ENCODE assay signal across 26 cellular contexts in the genomic region with DNA sequence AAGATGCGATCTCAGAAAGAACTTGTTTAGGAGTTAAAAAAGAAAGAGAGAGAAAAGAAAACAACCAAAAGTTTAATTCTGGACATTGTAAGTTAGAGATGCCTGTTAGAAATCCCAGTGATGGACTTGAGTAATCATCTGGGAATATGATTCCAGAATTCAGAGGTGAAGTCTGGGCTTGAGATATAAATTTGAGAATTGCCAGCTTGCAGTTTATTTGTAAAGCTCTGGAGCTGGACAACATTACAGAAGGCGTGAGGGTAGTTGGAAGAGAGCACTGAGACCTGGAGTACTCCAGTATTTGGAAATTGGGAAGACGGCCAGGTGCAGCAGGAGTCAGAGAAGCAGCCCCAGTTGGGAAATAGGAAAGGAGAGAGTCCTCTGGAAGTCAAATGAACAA.
DNase-seq lines count a peak whose midpoint lies in the region; ATAC-seq, FAIRE-seq and TF ChIP-seq lines count a peak whose summit lies in the region.
"Had no signal": no experiment of that assay in that cellular context is flagged by ENCODE, and none has a peak within 500 bp of the region (broad histone marks: within the 10 kb centered on the region; RNA-seq: fewer than 3 reads in every experiment).

No MANE protein-coding gene starts in this region.

- no peak overlapping the region for H3K56ac ChIP-seq in mesendoderm (ENCODE audit: low read length)

- H3K79me2 ChIP-seq in HepG2 (ENCODE audit: insufficient read depth, low read length) (no peaks in the 10 kb centered on the region), K562 (ENCODE audit: control insufficient read depth, insufficient read depth, low read length) (no peaks in the 10 kb centered on the region), mesendoderm (ENCODE audit: control insufficient read depth, insufficient read depth, low read length) (no peaks in the 10 kb centered on the region)

- H3K4me3 ChIP-seq in HepG2 (replicated peaks in 1 of 3; ENCODE audit: insufficient read depth in 1 of 3, low read depth in 2 of 3, low read length in 3 of 3) (no peak overlapping the region), right lobe of liver (no peak overlapping the region), K562 (no peak overlapping the region), mesendoderm (ENCODE audit: low read length) (no peak overlapping the region)
- H3K4me3 ChIP-seq in effector memory CD4-positive, alpha-beta T cell (ENCODE audit: insufficient read depth, low read depth, low read length, poor library complexity, severe bottlenecking), result no peak overlapping the region
- H3K4me3 ChIP-seq: BLaER1, GM12878 had no signal

- TF ChIP-seq CTCF in HepG2 (CRISPR knock-in tag; IDR thresholded peaks at IDR 0.05), result no peak
- TF ChIP-seq CTCF in right lobe of liver (IDR thresholded peaks at IDR 0.05), result no peak
- TF ChIP-seq CTCF in K562 (IDR thresholded peaks at IDR 0.05 in 2 of 3, conservative IDR thresholded peaks at IDR 0.05 in 1 of 3; ENCODE audit: insufficient read depth in 2 of 3, low read depth in 1 of 3, low read length in 3 of 3), result no peak

- H3K27me3 ChIP-seq in HepG2 (ENCODE audit: control insufficient read depth in 1 of 2, insufficient read depth in 2 of 2, low read length in 2 of 2) (peaks cover 0 to 8% of the 10 kb centered on the region in 2 experiments; a peak in 1 of 5 replicates), right lobe of liver (no peaks in the 10 kb centered on the region), K562 (ENCODE audit: control insufficient read depth in 2 of 2, insufficient read depth in 2 of 2, low read length in 2 of 2) (peaks cover 0 to 6% of the 10 kb centered on the region in 2 experiments; a peak in 2 of 5 replicates), mesendoderm (ENCODE audit: insufficient read depth, low read length, poor library complexity) (no peaks in the 10 kb centered on the region)
- H3K27me3 ChIP-seq in effector memory CD4-positive, alpha-beta T cell (replicated peaks; ENCODE audit: control insufficient read depth, insufficient read depth, low read length, poor library complexity, severe bottlenecking), result no peaks in the 10 kb centered on the region
- H3K27me3 ChIP-seq: BE2C, BLaER1 had no signal

- H4K20me1 ChIP-seq in HepG2 (ENCODE audit: insufficient read depth, low read length) (no peaks in the 10 kb centered on the region), K562 (replicated peaks; ENCODE audit: control insufficient read depth, insufficient read depth, low read length) (no peaks in the 10 kb centered on the region)
- H4K20me1 ChIP-seq: BLaER1 had no signal

- no peak overlapping the region for H2BK5ac ChIP-seq in mesendoderm (ENCODE audit: low read length)

- no peak for ATAC-seq in HepG2
- ATAC-seq in right lobe of liver, result no peak
- ATAC-seq in K562, result no peak
- no peak for ATAC-seq in GM18909 (IDR thresholded peaks at IDR 0.05; ENCODE audit: poor library complexity, unreplicated experiment)
- ATAC-seq: GM12878 had no signal

- H3K9ac ChIP-seq in HepG2 (ENCODE audit: insufficient read depth, low read depth, low read length), result no peak overlapping the region
- H3K9ac ChIP-seq in K562 (ENCODE audit: insufficient read depth in 1 of 2, low read depth in 2 of 2, low read length in 2 of 2), result no peak overlapping the region
- H3K9ac ChIP-seq in mesendoderm (ENCODE audit: low read length), result no peak overlapping the region
- H3K9ac ChIP-seq: BLaER1 had no signal

- H2AFZ ChIP-seq in HepG2 (ENCODE audit: low read length) (no peak overlapping the region), K562 (ENCODE audit: low read depth, low read length) (no peak overlapping the region)

- H3K9me3 ChIP-seq in HepG2 (ENCODE audit: low read length) (no peaks in the 10 kb centered on the region), right lobe of liver (no peaks in the 10 kb centered on the region), K562 (replicated peaks; ENCODE audit: control insufficient read depth, insufficient read depth, low read depth, low read length) (no peaks in the 10 kb centered on the region)
- no peaks in the 10 kb centered on the region for H3K9me3 ChIP-seq in effector memory CD4-positive, alpha-beta T cell (ENCODE audit: control insufficient read depth, low read length)
- H3K9me3 ChIP-seq: BE2C, BLaER1 had no signal

- 53% methylated on average over 3 of the region's 3 CpGs for WGBS in HepG2 (ENCODE audit: low lambda C conversion rate)
- 55% methylated on average over 3 of the region's 3 CpGs for WGBS in right lobe of liver (ENCODE audit: insufficient coverage, low coverage, low lambda C conversion rate, missing lambda C conversion rate)
- 2% methylated on average over 3 of the region's 3 CpGs for WGBS in K562 (ENCODE audit: insufficient coverage, low coverage, missing lambda C conversion rate)
- WGBS in mesendoderm (ENCODE audit: extremely low coverage, insufficient coverage, low lambda C conversion rate), result no CpG with 5 or more reads among the region's 3 CpGs

- H3K4ac ChIP-seq in mesendoderm (ENCODE audit: low read depth, low read length), result peak overlapping the region; percentile 46

- DNase-seq in HepG2 (ENCODE audit: low spot score), result no peak
- DNase-seq in right lobe of liver, result no peak
- DNase-seq in K562 (ENCODE audit: extremely low read depth in 1 of 4, low spot score in 3 of 4), result no peak
- no peak for DNase-seq in mesendoderm
- DNase-seq in stimulated activated CD4-positive, alpha-beta T cell treated with anti-CD3 and anti-CD28 coated beads, Interleukin-1b, Interleukin-23, amount 100 ng/mL, for 48 hours, result no peak
- no peak for DNase-seq in effector memory CD4-positive, alpha-beta T cell
- DNase-seq: ACHN; BE2C; C1 segment of cervical spinal cord; CD4-positive, alpha-beta memory T cell; CD4-positive, CD25-positive, alpha-beta regulatory T cell; CD8-positive, alpha-beta memory T cell; COR-L47; DMS 273 treated with DMSO at 0.1 percent for 48 hours; DMS153; DMS53; DMS79; DND-41; GDM1 had no signal

- no peaks in the 10 kb centered on the region for H3K36me3 ChIP-seq in HepG2 (replicated peaks in 1 of 2; ENCODE audit: control insufficient read depth in 1 of 2, insufficient read depth in 2 of 2, low read length in 2 of 2)
- no peaks in the 10 kb centered on the region for H3K36me3 ChIP-seq in right lobe of liver
- no peaks in the 10 kb centered on the region for H3K36me3 ChIP-seq in K562 (ENCODE audit: control insufficient read depth, insufficient read depth, low read length)
- no peaks in the 10 kb centered on the region for H3K36me3 ChIP-seq in mesendoderm (ENCODE audit: control insufficient read depth, insufficient read depth, low read length)
- H3K36me3 ChIP-seq in effector memory CD4-positive, alpha-beta T cell (ENCODE audit: control insufficient read depth, insufficient read depth, low read length), result no peaks in the 10 kb centered on the region
- H3K36me3 ChIP-seq: BE2C, BLaER1 had no signal

- H3K18ac ChIP-seq in mesendoderm (ENCODE audit: low read length), result no peak overlapping the region

- no peak overlapping the region for H3K4me2 ChIP-seq in HepG2 (ENCODE audit: low read depth, low read length)
- no peak overlapping the region for H3K4me2 ChIP-seq in K562 (ENCODE audit: insufficient read depth, low read length)
- H3K4me2 ChIP-seq in mesendoderm (ENCODE audit: low read length), result no peak overlapping the region
- H3K4me2 ChIP-seq: BLaER1 had no signal

- H2BK15ac ChIP-seq in mesendoderm (replicated peaks; ENCODE audit: low read depth), result peak overlapping the region; percentile 14

- POLR2A ChIA-PET in HepG2 (lab: Yijun Ruan, JAX) (no interaction called here), K562 (lab: Yijun Ruan, JAX) (no interaction called here)

- TF ChIP-seq EP300 in HepG2 (IDR thresholded peaks at IDR 0.05; ENCODE audit: low read depth in 2 of 2, low read length in 2 of 2) (no peak), HepG2 (CRISPR knock-in tag; IDR thresholded peaks at IDR 0.05; ENCODE audit: borderline replicate concordance) (no peak), K562 (IDR thresholded peaks at IDR 0.05; ENCODE audit: low read length) (no peak)

- H4K5ac ChIP-seq in mesendoderm (ENCODE audit: low read length), result no peak overlapping the region

- H3K9me1 ChIP-seq in K562 (ENCODE audit: control insufficient read depth, insufficient read depth, low read length), result no peaks in the 10 kb centered on the region

- H2BK120ac ChIP-seq in mesendoderm (ENCODE audit: low read depth, low read length), result no peak overlapping the region

- no peak overlapping the region for H4K8ac ChIP-seq in mesendoderm (ENCODE audit: low read depth, low read length)

- H2AK5ac ChIP-seq in mesendoderm (ENCODE audit: low read length), result no peak overlapping the region

- FAIRE-seq in HepG2 (lab: Jason Lieb, UNC) (no peak), K562 (lab: Jason Lieb, UNC) (no peak)
- FAIRE-seq: GM12878, GM12892, GM18507, GM19239 had no signal

- no peaks in the 10 kb centered on the region for H3K79me1 ChIP-seq in mesendoderm (ENCODE audit: low read length)

- CTCF ChIA-PET in HepG2 (lab: Yijun Ruan, JAX; ENCODE audit: low intra/inter-chr PET ratio, low total read pairs), result no interaction called here
- CTCF ChIA-PET in K562 (lab: Yijun Ruan, JAX; ENCODE audit: low intra/inter-chr PET ratio), result no interaction called here

- H3K4me1 ChIP-seq in HepG2 (ENCODE audit: insufficient read depth, low read length), result no peaks in the 10 kb centered on the region
- H3K4me1 ChIP-seq in right lobe of liver, result no peaks in the 10 kb centered on the region
- no peaks in the 10 kb centered on the region for H3K4me1 ChIP-seq in K562 (replicated peaks in 1 of 2; ENCODE audit: control insufficient read depth in 2 of 2, insufficient read depth in 2 of 2, low read length in 2 of 2)
- peaks cover 11% of the 10 kb centered on the region for H3K4me1 ChIP-seq in mesendoderm (ENCODE audit: control insufficient read depth, low read depth, low read length)
- H3K4me1 ChIP-seq in effector memory CD4-positive, alpha-beta T cell (ENCODE audit: control insufficient read depth, insufficient read depth, low read length, poor library complexity, severe bottlenecking), result no peaks in the 10 kb centered on the region
- H3K4me1 ChIP-seq: BE2C had no signal

- TF ChIP-seq RAD21 in HepG2 (CRISPR knock-in tag; IDR thresholded peaks at IDR 0.05), result no peak
- TF ChIP-seq RAD21 in K562 (CRISPR knock-in tag; conservative IDR thresholded peaks at IDR 0.05 in 1 of 2, IDR thresholded peaks at IDR 0.05 in 1 of 2), result no peak

- intact Hi-C loops in HepG2 (cut with micrococcal nuclease; ENCODE audit: unreplicated experiment), result loop anchor here (5.0 kb wide), 1 partner anchor 287 kb away; no protein-coding TSS in a partner anchor
- intact Hi-C loops in right lobe of liver (cut with DNase I), result no loop called here
- intact Hi-C loops in K562 (cut with micrococcal nuclease), result no loop called here

- BruUV-seq in HepG2 (replicated peaks; lab: Mats Ljungman, UMichigan), result no TSS peak
- no TSS peak for BruUV-seq in K562 (replicated peaks; lab: Mats Ljungman, UMichigan)

- no peak for TF ChIP-seq POLR2A in HepG2 (IDR thresholded peaks at IDR 0.05; ENCODE audit: insufficient read depth in 1 of 2, low read depth in 2 of 2, low read length in 2 of 2)
- no peak for TF ChIP-seq POLR2A in right lobe of liver (IDR thresholded peaks at IDR 0.05)
- no peak for TF ChIP-seq POLR2A in K562 (conservative IDR thresholded peaks at IDR 0.05)

- no peak overlapping the region for H3K23ac ChIP-seq in mesendoderm (ENCODE audit: low read length)

- no peak overlapping the region for H3K27ac ChIP-seq in HepG2 (ENCODE audit: extremely low read length, insufficient read depth, low read length)
- no peak overlapping the region for H3K27ac ChIP-seq in right lobe of liver
- H3K27ac ChIP-seq in K562 (ENCODE audit: extremely low read depth, low read depth, low read length), result no peak overlapping the region
- H3K27ac ChIP-seq in mesendoderm (ENCODE audit: low read depth, low read length), result no peak overlapping the region
- H3K27ac ChIP-seq in effector memory CD4-positive, alpha-beta T cell (ENCODE audit: insufficient read depth, low read length, poor library complexity, severe bottlenecking), result no peak overlapping the region
- H3K27ac ChIP-seq: 22Rv1, BLaER1 had no signal

- in situ Hi-C loops in HepG2 (cut with HindIII; ENCODE audit: extremely low pct_ligation_motif_present, low pct_unique_long_range_greater_than_20kb), result no loop called here
- in situ Hi-C loops in K562 (cut with MboI), result no loop called here
